Comparison of ENCODE assay signal across 13 cellular contexts in the genomic region with DNA sequence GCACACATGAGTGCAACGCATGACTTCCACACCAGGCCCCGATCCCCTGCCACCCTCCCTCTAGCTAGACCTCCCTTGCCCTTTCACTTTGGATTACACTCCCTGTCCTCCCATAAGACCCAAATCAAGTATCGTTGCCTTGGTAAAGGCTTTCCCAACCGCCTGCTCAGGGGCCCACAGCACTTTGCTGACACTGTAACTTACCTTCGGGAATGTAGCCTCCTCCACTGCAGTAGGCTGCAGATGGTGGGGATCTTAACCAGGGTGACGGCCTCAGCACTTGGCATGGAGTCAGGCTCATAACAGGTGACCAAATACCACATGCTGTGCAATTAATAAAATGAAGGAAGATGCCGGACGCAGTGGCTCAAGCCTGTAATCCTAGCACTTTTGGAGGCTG.
"Had no signal": no experiment of that assay in that cellular context is flagged by ENCODE, and none has a peak within 500 bp of the region (broad histone marks: within the 10 kb centered on the region; RNA-seq: fewer than 3 reads in every experiment).

No MANE protein-coding gene starts in this region.

- H3K36me3 ChIP-seq: neutrophil, upper lobe of right lung had no signal

- DNase-seq: activated CD4-positive, alpha-beta T cell treated with anti-CD3 and anti-CD28 coated beads for 1 hour; activated CD4-positive, alpha-beta T cell treated with anti-CD3 and anti-CD28 coated beads, Interleukin-2, amount 50 U/mL, for 4 hours; activated effector memory CD4-positive, alpha-beta T cell treated with Interleukin-2 at 50 U/mL for 16 hours; activated naive CD4-positive, alpha-beta T cell treated with anti-CD3 and anti-CD28 coated beads, Interleukin-2, amount 50 U/mL, for 16 hours; activated T-cell treated with anti-CD3 and anti-CD28 coated beads, Interleukin-2, amount 50 U/mL, for 24 hours; dermis blood vessel endothelial cell; left cardiac atrium; naive B cell; right cardiac atrium; stimulated activated naive CD8-positive, alpha-beta T cell treated with anti-CD3 and anti-CD28 coated beads, Interleukin-15, amount 100 ng/mL, for 72 hours; upper lobe of right lung had no signal

- ATAC-seq: left cardiac atrium; right cardiac atrium; stimulated activated naive CD8-positive, alpha-beta T cell treated with anti-CD3 and anti-CD28 coated beads, Interleukin-15, amount 100 ng/mL, for 72 hours; upper lobe of right lung had no signal

- H3K9me3 ChIP-seq: neutrophil, upper lobe of right lung had no signal

- H3K4me3 ChIP-seq: lung, upper lobe of right lung had no signal

- H3K27me3 ChIP-seq: neutrophil, upper lobe of right lung had no signal

- H3K27ac ChIP-seq: neutrophil, upper lobe of right lung had no signal
